In genomic region chr3:65376426-65376825, GRCh38 we compare ENCODE assay signal across 30 cellular contexts.
"Had no signal": no experiment of that assay in that cellular context is flagged by ENCODE, and none has a peak within 500 bp of the region (broad histone marks: within the 10 kb centered on the region; RNA-seq: fewer than 3 reads in every experiment).

No MANE protein-coding gene starts in this region.

- H3K4me1 ChIP-seq: heart right ventricle, left lung, lower lobe of right lung, parathyroid adenoma, psoas muscle, right atrium auricular region, right lobe of liver, spleen, stomach, testis, tibial artery, upper lobe of right lung had no signal

- H3K36me3 Mint-ChIP-seq: naive thymus-derived CD8-positive, alpha-beta T cell; stimulated activated naive B cell treated with anti-CD40 and anti-IgM and Interleukin-4, amounts not matched to agents 10 μg/mL and 1 μg/mL and 100 μg/mL, for 72 hours had no signal

- H3K4me3 Mint-ChIP-seq: naive thymus-derived CD8-positive, alpha-beta T cell; nephron progenitor cell; neural progenitor cell; stimulated activated naive B cell treated with anti-CD40 and anti-IgM and Interleukin-4, amounts not matched to agents 10 μg/mL and 1 μg/mL and 100 μg/mL, for 72 hours had no signal

- H3K4me1 Mint-ChIP-seq: naive thymus-derived CD8-positive, alpha-beta T cell; nephron progenitor cell; neural progenitor cell; stimulated activated naive B cell treated with anti-CD40 and anti-IgM and Interleukin-4, amounts not matched to agents 10 μg/mL and 1 μg/mL and 100 μg/mL, for 72 hours had no signal

- H3K27ac ChIP-seq: heart right ventricle, hepatocyte, left lung, lower lobe of right lung, neural progenitor cell, neutrophil, parathyroid adenoma, psoas muscle, right atrium auricular region, right lobe of liver, spleen, stomach, testis, tibial artery, upper lobe of right lung had no signal

- H3K36me3 ChIP-seq: neural progenitor cell, neutrophil had no signal

- ATAC-seq: heart right ventricle; left cardiac atrium; left lung; lower lobe of right lung; naive thymus-derived CD8-positive, alpha-beta T cell; psoas muscle; right lobe of liver; stimulated activated naive B cell treated with anti-CD40 and anti-IgM and Interleukin-4, amounts not matched to agents 10 μg/mL and 1 μg/mL and 100 μg/mL, for 72 hours; stimulated activated naive CD8-positive, alpha-beta T cell treated with anti-CD3 and anti-CD28 coated beads, Interleukin-15, Interleukin-2, amounts not matched to agents 100 U/mL and 50 U/mL, for 24 hours; upper lobe of right lung had no signal

- H3K27me3 Mint-ChIP-seq: naive thymus-derived CD8-positive, alpha-beta T cell; stimulated activated naive B cell treated with anti-CD40 and anti-IgM and Interleukin-4, amounts not matched to agents 10 μg/mL and 1 μg/mL and 100 μg/mL, for 72 hours had no signal

- DNase-seq: glutamatergic neuron; heart right ventricle; islet precursor cell; left cardiac atrium; left lung; lower lobe of right lung; mammary epithelial cell; mesenchymal stem cell; naive thymus-derived CD8-positive, alpha-beta T cell; nephron progenitor cell; occipital lobe; psoas muscle; right lobe of liver; small intestine; spleen; stimulated activated CD4-positive, alpha-beta T cell treated with anti-CD3 and anti-CD28 coated beads, Interleukin-2, amount 100 ng/mL, for 48 hours; stimulated activated CD4-positive, alpha-beta T cell treated with anti-CD3 and anti-CD28 coated beads, Interleukin-4, amount 100 ng/mL, for 4 hours; stimulated activated CD8-positive, alpha-beta memory T cell treated with anti-CD3 and anti-CD28 coated beads, Interleukin-4, amount 100 ng/mL, for 48 hours; stimulated activated naive B cell treated with anti-CD40 and anti-IgM and Interleukin-4, amounts not matched to agents 10 μg/mL and 1 μg/mL and 100 μg/mL, for 72 hours; stimulated activated naive CD8-positive, alpha-beta T cell treated with anti-CD3 and anti-CD28 coated beads, Interleukin-15, Interleukin-2, amounts not matched to agents 100 U/mL and 50 U/mL, for 24 hours; stomach; testis; tibial artery; trophoblast cell; upper lobe of right lung had no signal

- H3K4me3 ChIP-seq: heart right ventricle, hepatocyte, left lung, lower lobe of right lung, neural progenitor cell, psoas muscle, right atrium auricular region, right lobe of liver, spleen, stomach, testis, tibial artery, upper lobe of right lung had no signal

- H3K9me3 ChIP-seq: left lung, lower lobe of right lung, neutrophil, psoas muscle, right atrium auricular region, right lobe of liver, stomach, testis, upper lobe of right lung had no signal

- H3K27me3 ChIP-seq: heart right ventricle, hepatocyte, left lung, neural progenitor cell, neutrophil, right atrium auricular region, right lobe of liver, spleen, stomach, testis, tibial artery, upper lobe of right lung had no signal

- H3K27ac Mint-ChIP-seq: naive thymus-derived CD8-positive, alpha-beta T cell; neural progenitor cell; stimulated activated naive B cell treated with anti-CD40 and anti-IgM and Interleukin-4, amounts not matched to agents 10 μg/mL and 1 μg/mL and 100 μg/mL, for 72 hours had no signal
